ENCODE assay signal across 18 cellular contexts in the genomic region with DNA sequence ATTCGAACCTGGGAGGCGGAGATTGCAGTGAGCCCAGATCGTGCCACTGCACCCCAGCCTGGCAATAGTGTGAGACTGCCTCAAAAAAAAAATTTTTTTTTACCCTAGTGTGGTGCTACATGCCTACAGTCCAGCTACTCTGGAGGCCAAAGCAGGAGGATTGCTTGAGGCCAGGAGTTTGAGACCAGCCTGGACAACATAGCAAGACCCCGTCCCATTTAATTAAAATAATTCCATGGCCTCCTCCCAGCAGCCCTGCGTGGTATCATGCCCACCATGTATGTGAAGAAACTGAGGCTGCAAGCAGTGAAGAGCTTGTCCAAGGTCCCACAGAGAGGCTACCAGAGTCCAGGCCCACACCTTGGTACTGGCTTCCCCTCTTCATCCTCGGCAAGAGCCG. TPM values are rescaled to one million over a fixed set of nuclear protein-coding genes. Genes with fewer than 3 reads are reported as not detected.
DNase-seq lines count a peak whose midpoint lies in the region; ATAC-seq, FAIRE-seq and TF ChIP-seq lines count a peak whose summit lies in the region.
"Had no signal": no experiment of that assay in that cellular context is flagged by ENCODE, and none has a peak within 500 bp of the region (broad histone marks: within the 10 kb centered on the region; RNA-seq: fewer than 3 reads in every experiment).

No MANE protein-coding gene starts in this region.

- H3K36me3 Mint-ChIP-seq in activated CD4-positive, alpha-beta T cell treated with anti-CD3 and anti-CD28 coated beads for 36 hours (ENCODE audit: low read depth), result peaks cover 9% of the 10 kb centered on the region
- H3K36me3 Mint-ChIP-seq in T-helper 17 cell (ENCODE audit: low read depth) (no peaks in the 10 kb centered on the region), H9 (ENCODE audit: insufficient read depth in 1 of 3, low read depth in 3 of 3) (peaks cover 10 to 20% (median 13%) of the 10 kb centered on the region in 3 experiments)
- peaks cover 7% of the 10 kb centered on the region in 2 donors for H3K36me3 Mint-ChIP-seq in stimulated activated naive B cell treated with anti-CD40 and anti-IgM and Interleukin-4, amounts not matched to agents 10 μg/mL and 1 μg/mL and 100 μg/mL, for 72 hours

- no peak for DNase-seq in activated CD4-positive, alpha-beta T cell treated with anti-CD3 and anti-CD28 coated beads for 36 hours
- no peak for DNase-seq in activated CD4-positive, alpha-beta T cell treated with anti-CD3 and anti-CD28 coated beads, Interleukin-2, amount 50 U/mL, for 4 hours
- DNase-seq in T-helper 17 cell (no peak), epithelial cell of prostate (ENCODE audit: low read depth, low spot score) (no peak), thoracic aorta (ENCODE audit: low spot score) (no peak), H9 (no peak), H54 (ENCODE audit: insufficient read length, low spot score) (no peak)
- no peak for DNase-seq in stimulated activated naive B cell treated with anti-CD40 and anti-IgM and Interleukin-4, amounts not matched to agents 10 μg/mL and 1 μg/mL and 100 μg/mL, for 72 hours
- DNase-seq: activated T-cell treated with anti-CD3 and anti-CD28 coated beads, Interleukin-2, amount 50 U/mL, for 72 hours; effector CD8-positive, alpha-beta T cell; NCI-H2029 treated with DMSO at 0.1 percent for 48 hours; NCI-H82; SIG-M5 had no signal

- FAIRE-seq in H54 (lab: Jason Lieb, UNC), result no peak
- FAIRE-seq: A204.1 had no signal

- CTCF ChIA-PET in activated CD4-positive, alpha-beta T cell treated with anti-CD3 and anti-CD28 coated beads for 36 hours (lab: Charles Lee), result interaction anchor here (0.6 to 1.5 kb wide), 2 partner anchors 25 to 149 kb away, joined by 3 to 4 read pairs; no protein-coding TSS in a partner anchor

- no peak overlapping the region for H3K9ac ChIP-seq in H9 (ENCODE audit: extremely low read depth, insufficient read length, low read length)

- no peak overlapping the region for H3K4me3 ChIP-seq in thoracic aorta
- H3K4me3 ChIP-seq: gastroesophageal sphincter, GM23338 had no signal

- no peak overlapping the region for H2BK15ac ChIP-seq in H9 (ENCODE audit: low read depth, low read length)

- peak overlapping the region; percentile 86 for H3K27ac Mint-ChIP-seq in activated CD4-positive, alpha-beta T cell treated with anti-CD3 and anti-CD28 coated beads for 36 hours
- peak overlapping the region; percentile 91 for H3K27ac Mint-ChIP-seq in T-helper 17 cell
- H3K27ac Mint-ChIP-seq in H9, result no peak overlapping the region
- no peak overlapping the region for H3K27ac Mint-ChIP-seq in stimulated activated naive B cell treated with anti-CD40 and anti-IgM and Interleukin-4, amounts not matched to agents 10 μg/mL and 1 μg/mL and 100 μg/mL, for 72 hours
- H3K27ac Mint-ChIP-seq: GM23338 had no signal

- no peaks in the 10 kb centered on the region for H3K79me1 ChIP-seq in H9 (ENCODE audit: insufficient read depth, low read depth, low read length, poor library complexity, severe bottlenecking)

- POLR2A ChIA-PET in activated CD4-positive, alpha-beta T cell treated with anti-CD3 and anti-CD28 coated beads for 36 hours (lab: Charles Lee), result interaction anchor here (0.6 kb wide), 2 partner anchors 211 to 322 kb away, joined by 4 to 6 read pairs; no protein-coding TSS in a partner anchor

- no peak overlapping the region for H2BK5ac ChIP-seq in H9 (ENCODE audit: insufficient read length, low read length)

- H3K4me1 ChIP-seq in thoracic aorta (ENCODE audit: control insufficient read depth in 1 of 2, low read depth in 2 of 2) (peaks cover 24 to 65% of the 10 kb centered on the region in 2 donors), H9 (ENCODE audit: insufficient read depth, low read length) (no peaks in the 10 kb centered on the region)

- no peaks in the 10 kb centered on the region for H3K27me3 Mint-ChIP-seq in activated CD4-positive, alpha-beta T cell treated with anti-CD3 and anti-CD28 coated beads for 36 hours
- H3K27me3 Mint-ChIP-seq in T-helper 17 cell, result no peaks in the 10 kb centered on the region
- no peaks in the 10 kb centered on the region for H3K27me3 Mint-ChIP-seq in H9 (ENCODE audit: low read depth)
- no peaks in the 10 kb centered on the region for H3K27me3 Mint-ChIP-seq in stimulated activated naive B cell treated with anti-CD40 and anti-IgM and Interleukin-4, amounts not matched to agents 10 μg/mL and 1 μg/mL and 100 μg/mL, for 72 hours
- H3K27me3 Mint-ChIP-seq: stimulated activated naive CD8-positive, alpha-beta T cell treated with anti-CD3 and anti-CD28 coated beads, Interleukin-15, Interleukin-2, amounts not matched to agents 100 ng/mL and 50 ng/mL, for 24 hours had no signal

- H3K4me2 ChIP-seq in H9 (ENCODE audit: insufficient read depth, insufficient read length, low read length), result no peak overlapping the region
- H3K4me2 ChIP-seq: GM23338 had no signal

- H3K18ac ChIP-seq in H9 (ENCODE audit: insufficient read length, low read depth, low read length), result no peak overlapping the region

- H4K91ac ChIP-seq in H9 (ENCODE audit: insufficient read length, low read depth, low read length), result no peak overlapping the region

- intact Hi-C loops in activated CD4-positive, alpha-beta T cell treated with anti-CD3 and anti-CD28 coated beads for 36 hours (cut with DNase I, micrococcal nuclease), result no loop called here

- H2BK120ac ChIP-seq in H9 (ENCODE audit: low read depth, low read length, poor library complexity, severe bottlenecking), result no peak overlapping the region

- H3K9me3 ChIP-seq in T-helper 17 cell (ENCODE audit: control insufficient read depth, low read length, poor library complexity, severe bottlenecking) (no peaks in the 10 kb centered on the region), thoracic aorta (no peaks in the 10 kb centered on the region), H9 (ENCODE audit: control insufficient read depth, low read depth, low read length) (no peaks in the 10 kb centered on the region)
- H3K9me3 ChIP-seq: gastroesophageal sphincter had no signal

- no peak for ATAC-seq in activated CD4-positive, alpha-beta T cell treated with anti-CD3 and anti-CD28 coated beads for 36 hours
- ATAC-seq in T-helper 17 cell (no peak), thoracic aorta (ENCODE audit: insufficient number of reproducible peaks, low FRiP score, low read depth) (no peak)
- no peak for ATAC-seq in stimulated activated naive B cell treated with anti-CD40 and anti-IgM and Interleukin-4, amounts not matched to agents 10 μg/mL and 1 μg/mL and 100 μg/mL, for 72 hours (replicated peaks)
- ATAC-seq: gastroesophageal sphincter, GM23338 had no signal

- H4K5ac ChIP-seq in H9 (ENCODE audit: insufficient read length, low read depth, low read length), result no peak overlapping the region

- no peak overlapping the region for H3K56ac ChIP-seq in H9 (ENCODE audit: insufficient read length, low read depth, low read length)

- TF ChIP-seq CTCF in thoracic aorta (IDR thresholded peaks at IDR 0.05), result no peak
- no peak for TF ChIP-seq CTCF in H9 (conservative IDR thresholded peaks at IDR 0.05)

- H3T11ph ChIP-seq in H9 (ENCODE audit: low read length), result no peak overlapping the region

- no peak overlapping the region for H2BK20ac ChIP-seq in H9 (ENCODE audit: low read depth, low read length, poor library complexity, severe bottlenecking)

- no peak overlapping the region for H3K14ac ChIP-seq in H9 (ENCODE audit: insufficient read depth, low read length)

- H2AFZ ChIP-seq in H9 (ENCODE audit: low read length), result no peak overlapping the region
- H2AFZ ChIP-seq: GM23338 had no signal

- H3K23ac ChIP-seq in H9 (ENCODE audit: insufficient read length, low read depth, low read length), result no peak overlapping the region

- H4K8ac ChIP-seq in H9 (replicated peaks; ENCODE audit: insufficient read length, low read depth, low read length), result no peak overlapping the region

- peaks cover 3% of the 10 kb centered on the region; the same call in 1 of the 2 replicates for H3K79me2 ChIP-seq in H9 (ENCODE audit: insufficient read depth, low read length)

- no peak overlapping the region for H3K4ac ChIP-seq in H9 (ENCODE audit: low read depth, low read length)

- peaks cover 70% of the 10 kb centered on the region for H3K4me1 Mint-ChIP-seq in activated CD4-positive, alpha-beta T cell treated with anti-CD3 and anti-CD28 coated beads for 36 hours
- peaks cover 47% of the 10 kb centered on the region for H3K4me1 Mint-ChIP-seq in T-helper 17 cell
- H3K4me1 Mint-ChIP-seq in H9, result peaks cover 2 to 9% of the 10 kb centered on the region in 2 experiments; a peak in 3 of 4 replicates
- peaks cover 30 to 45% of the 10 kb centered on the region in 2 donors for H3K4me1 Mint-ChIP-seq in stimulated activated naive B cell treated with anti-CD40 and anti-IgM and Interleukin-4, amounts not matched to agents 10 μg/mL and 1 μg/mL and 100 μg/mL, for 72 hours

- no peak for TF ChIP-seq POLR2A in H54 (IDR thresholded peaks at IDR 0.05; ENCODE audit: low read depth, low read length)

- no peaks in the 10 kb centered on the region for H3K27me3 ChIP-seq in thoracic aorta (replicated peaks; ENCODE audit: insufficient read depth)
- H3K27me3 ChIP-seq in H9 (ENCODE audit: insufficient read depth, low read length), result no peaks in the 10 kb centered on the region
- H3K27me3 ChIP-seq: gastroesophageal sphincter had no signal

- no peak overlapping the region for H2BK12ac ChIP-seq in H9 (ENCODE audit: insufficient read length, low read depth, low read length)

- H3K27ac ChIP-seq in epithelial cell of prostate, result peak overlapping the region; percentile 98
- H3K27ac ChIP-seq in thoracic aorta, result peak overlapping the region; percentile 87 to 89
- H3K27ac ChIP-seq in H9 (ENCODE audit: insufficient read length, low read depth, low read length), result no peak overlapping the region
- H3K27ac ChIP-seq: VCaP had no signal

- H3K4me3 Mint-ChIP-seq in activated CD4-positive, alpha-beta T cell treated with anti-CD3 and anti-CD28 coated beads for 36 hours, result no peak overlapping the region
- no peak overlapping the region for H3K4me3 Mint-ChIP-seq in T-helper 17 cell
- no peak overlapping the region for H3K4me3 Mint-ChIP-seq in H9
- no peak overlapping the region for H3K4me3 Mint-ChIP-seq in stimulated activated naive B cell treated with anti-CD40 and anti-IgM and Interleukin-4, amounts not matched to agents 10 μg/mL and 1 μg/mL and 100 μg/mL, for 72 hours
- H3K4me3 Mint-ChIP-seq: GM23338 had no signal

- no peaks in the 10 kb centered on the region for H3K23me2 ChIP-seq in H9 (ENCODE audit: insufficient read length, low read depth, low read length, poor library complexity, severe bottlenecking)

- no peak overlapping the region for H2AK5ac ChIP-seq in H9 (ENCODE audit: insufficient read length, low read length)

- peaks cover 24% of the 10 kb centered on the region for H3K36me3 ChIP-seq in thoracic aorta

- H3K9me3 Mint-ChIP-seq in activated CD4-positive, alpha-beta T cell treated with anti-CD3 and anti-CD28 coated beads for 36 hours (ENCODE audit: low read depth), result no peaks in the 10 kb centered on the region
- H3K9me3 Mint-ChIP-seq in H9, result no peaks in the 10 kb centered on the region
- no peaks in the 10 kb centered on the region for H3K9me3 Mint-ChIP-seq in stimulated activated naive B cell treated with anti-CD40 and anti-IgM and Interleukin-4, amounts not matched to agents 10 μg/mL and 1 μg/mL and 100 μg/mL, for 72 hours
- H3K9me3 Mint-ChIP-seq: activated T-cell treated with anti-CD3 and anti-CD28 coated beads, Interleukin-2, amount 50 U/mL, for 72 hours; GM23338; stimulated activated naive CD8-positive, alpha-beta T cell treated with anti-CD3 and anti-CD28 coated beads, Interleukin-15, Interleukin-2, amounts not matched to agents 100 ng/mL and 50 ng/mL, for 24 hours had no signal

- H4K20me1 ChIP-seq in H9 (ENCODE audit: control insufficient read depth, insufficient read depth, insufficient read length), result no peaks in the 10 kb centered on the region

- WGBS in H9 (ENCODE audit: extremely low coverage, insufficient read length, low lambda C conversion rate), result no CpG with 5 or more reads among the region's 7 CpGs

RNA-seq across cellular contexts. Expression of a gene that starts 19.4 kb away (rescaled TPM):
- total RNA-seq in activated CD4-positive, alpha-beta T cell treated with anti-CD3 and anti-CD28 coated beads for 36 hours, result under 1 TPM; 0.21 to 0.44 TPM
- total RNA-seq in T-helper 17 cell (under 1 TPM in 1 of 2 donors, not detected in 1; 0.45 TPM), thoracic aorta (10 to 100 TPM; 21.1 to 36.3 TPM), H9 (2021) (18.0 and 22.2 TPM in 2 replicates)

RNA-seq across cellular contexts. Expression of a gene that starts 19.4 kb away (rescaled TPM):
- total RNA-seq in activated CD4-positive, alpha-beta T cell treated with anti-CD3 and anti-CD28 coated beads for 36 hours, result 10 to 100 TPM; 14.9 to 15.5 TPM
- 10 to 100 TPM; 28.9 to 30.3 TPM for total RNA-seq in T-helper 17 cell
- total RNA-seq in thoracic aorta, result 100 to 1,000 TPM; 125 to 161 TPM
- total RNA-seq in H9 (2021), result 76.0 and 79.2 TPM in 2 replicates

RNA-seq across cellular contexts. Expression of a gene that starts 19.6 kb away (rescaled TPM):
- 10 to 100 TPM; 14.8 to 18.5 TPM for total RNA-seq in activated CD4-positive, alpha-beta T cell treated with anti-CD3 and anti-CD28 coated beads for 36 hours
- 1 to 10 TPM; 4.8 to 5.7 TPM for total RNA-seq in T-helper 17 cell
- total RNA-seq in thoracic aorta, result 10 to 100 TPM in 1 of 2 donors, 1 to 10 TPM in 1; 5.4 to 14.2 TPM
- total RNA-seq in H9 (2021), result 14.6 and 15.2 TPM in 2 replicates

RNA-seq across cellular contexts. Expression of a gene that starts 46.0 kb away (rescaled TPM):
- 1 to 10 TPM; 4.8 to 5.0 TPM for total RNA-seq in activated CD4-positive, alpha-beta T cell treated with anti-CD3 and anti-CD28 coated beads for 36 hours
- 1 to 10 TPM; 5.1 to 7.4 TPM for total RNA-seq in T-helper 17 cell
- 10 to 100 TPM; 10.6 to 17.6 TPM for total RNA-seq in thoracic aorta
- 20.1 and 20.2 TPM in 2 replicates for total RNA-seq in H9 (2021)

RNA-seq across cellular contexts. Expression of a gene that starts 46.1 kb away (rescaled TPM):
- 100 to 1,000 TPM; 102 to 124 TPM for total RNA-seq in activated CD4-positive, alpha-beta T cell treated with anti-CD3 and anti-CD28 coated beads for 36 hours
- 10 to 100 TPM; 62.2 to 75.1 TPM for total RNA-seq in T-helper 17 cell
- 100 to 1,000 TPM in 1 of 2 donors, 10 to 100 TPM in 1; 75.7 to 106 TPM for total RNA-seq in thoracic aorta
- total RNA-seq in H9 (2021), result 101 and 104 TPM in 2 replicates

Comparison
In these comparisons a context has a peak if more than half of its experiments do, and no peak if none do; other contexts are left out.
1. H3K27ac Mint-ChIP-seq: peak in activated CD4-positive, alpha-beta T cell treated with anti-CD3 and anti-CD28 coated beads for 36 hours (single experiment) and T-helper 17 cell (single experiment); none in H9 (0 of 3) and stimulated activated naive B cell treated with anti-CD40 and anti-IgM and Interleukin-4, amounts not matched to agents 10 μg/mL and 1 μg/mL and 100 μg/mL, for 72 hours (single experiment).
2. RNA of a gene that starts 19.4 kb away (total RNA-seq): 21.1 to 36.3 TPM in thoracic aorta and 18.0 to 22.2 TPM in H9; 0.45 TPM in T-helper 17 cell and 0.21 to 0.44 TPM in activated CD4-positive, alpha-beta T cell treated with anti-CD3 and anti-CD28 coated beads for 36 hours; every median in the first group is over 10 times any median in the second.